21 cellular contexts compared by ENCODE assay signal in the genomic region with DNA sequence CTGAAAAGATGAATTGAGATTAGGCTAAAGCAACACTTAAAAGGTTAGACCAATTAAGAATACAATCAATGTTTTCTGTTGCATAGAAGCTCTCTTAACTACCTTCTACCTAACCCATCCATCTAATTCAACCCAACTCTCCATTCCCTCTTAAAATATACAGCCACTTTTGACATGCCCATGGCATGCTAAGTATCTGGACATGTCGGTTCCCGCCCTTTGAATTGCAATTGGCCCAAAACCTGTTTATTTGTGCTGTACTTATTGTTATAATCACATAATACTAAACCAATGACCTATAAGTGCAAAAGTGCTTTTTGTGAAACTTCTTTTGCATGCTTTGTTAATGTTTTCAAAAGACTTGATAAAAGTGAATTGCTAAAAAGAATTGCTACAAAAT.
"Had no signal": no experiment of that assay in that cellular context is flagged by ENCODE, and none has a peak within 500 bp of the region (broad histone marks: within the 10 kb centered on the region; RNA-seq: fewer than 3 reads in every experiment).

No MANE protein-coding gene starts in this region.

- H3K36me3 ChIP-seq: gastrocnemius medialis, left ventricle myocardium inferior, vagina had no signal

- H3K4me3 ChIP-seq: body of pancreas, gastrocnemius medialis, left ventricle myocardium inferior, testis, vagina had no signal

- H3K27me3 ChIP-seq: body of pancreas, gastrocnemius medialis, testis, vagina had no signal

- DNase-seq: activated CD4-positive, alpha-beta memory T cell treated with anti-CD3 and anti-CD28 coated beads for 36 hours; activated CD4-positive, alpha-beta T cell treated with anti-CD3 and anti-CD28 coated beads for 48 hours; activated CD4-positive, CD25-positive, alpha-beta regulatory T cell; activated CD8-positive, alpha-beta memory T cell treated with anti-CD3 and anti-CD28 coated beads, Interleukin-2, amount 10 ng/mL, durations not matched to agents 7 days and 5 days; activated gamma-delta T cell; activated naive CD4-positive, alpha-beta T cell treated with anti-CD3 and anti-CD28 coated beads, Interleukin-2, amount 50 U/mL, for 16 hours; activated naive CD8-positive, alpha-beta T cell treated with anti-CD3 and anti-CD28 coated beads, Interleukin-2, amount 50 U/mL, for 24 hours; activated T-cell treated with anti-CD3 and anti-CD28 coated beads for 4 hours; anterior cingulate cortex; body of pancreas; caudate nucleus; effector CD8-positive, alpha-beta T cell; gastrocnemius medialis; hippocampal formation; left ventricle myocardium inferior; naive thymus-derived CD8-positive, alpha-beta T cell; stimulated activated CD4-positive, alpha-beta T cell treated with anti-CD3 and anti-CD28 coated beads, Interleukin-2, amount 100 ng/mL, for 48 hours; stimulated activated CD8-positive, alpha-beta memory T cell treated with anti-CD3 and anti-CD28 coated beads, Interleukin-4, amount 100 ng/mL, for 48 hours; stimulated activated naive B cell treated with anti-CD40 and anti-IgM and Interleukin-4, amounts not matched to agents 10 μg/mL and 1 μg/mL and 100 μg/mL, for 72 hours had no signal

- H3K4me1 ChIP-seq: gastrocnemius medialis, left ventricle myocardium inferior, vagina had no signal

- H3K27ac ChIP-seq: body of pancreas, gastrocnemius medialis, left ventricle myocardium inferior, testis, vagina had no signal

- H3K9me3 ChIP-seq: body of pancreas, gastrocnemius medialis, left ventricle myocardium inferior, testis, vagina had no signal
